Comparison of ENCODE assay signal across 1 cellular context in genomic region chr3:49501842-49502241, GRCh38.
TF ChIP-seq lines count a peak whose summit lies in the region.

No MANE protein-coding gene starts in this region.

TF ChIP-seq in K562, 482 proteins besides CTCF, POLR2A, EP300 and RAD21:
- TF ChIP-seq RBM25 (IDR thresholded peaks at IDR 0.05; ENCODE audit: low read depth, low read length, severe bottlenecking): peak; percentile 56
- 0 out of 2 replicates have a peak, but pooled peaks have one; percentile 10 for TF ChIP-seq BCOR (IDR thresholded peaks at IDR 0.05)
- no peak for TF ChIP-seq RBM22 (IDR thresholded peaks at IDR 0.05; ENCODE audit: low read depth, low read length, poor library complexity, severe bottlenecking)
